8 cellular contexts compared by ENCODE assay signal in the genomic region with DNA sequence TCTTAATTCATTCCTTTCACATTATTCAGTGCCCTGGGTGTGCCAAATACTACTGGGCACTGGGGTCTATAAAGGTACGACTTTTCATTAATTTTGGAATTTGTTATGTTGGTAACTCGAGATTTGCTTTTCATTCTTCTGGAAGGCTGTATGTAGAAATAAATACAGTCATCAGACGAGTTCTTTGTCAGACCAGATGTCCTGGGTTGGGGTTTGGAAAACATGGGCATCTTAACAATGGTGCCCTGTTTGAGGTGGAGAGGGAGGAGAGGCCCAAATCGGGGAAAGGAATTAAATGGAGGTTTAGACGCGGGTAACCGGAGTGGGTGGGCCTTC. TPM values are rescaled to one million over a fixed set of nuclear protein-coding genes. Genes with fewer than 3 reads are reported as not detected.
DNase-seq lines count a peak whose midpoint lies in the region; ATAC-seq, FAIRE-seq and TF ChIP-seq lines count a peak whose summit lies in the region.

No MANE protein-coding gene starts in this region.

- H3K36me3 ChIP-seq in ES-I3 (ENCODE audit: insufficient read depth, low read length) (no peaks in the 10 kb centered on the region), rectal smooth muscle tissue (ENCODE audit: control insufficient read depth, insufficient read depth, low read length) (no peaks in the 10 kb centered on the region)

- no peak for TF ChIP-seq CTCF in foreskin keratinocyte (conservative IDR thresholded peaks at IDR 0.05)

- H3K27ac Mint-ChIP-seq in T-helper 17 cell: peak overlapping the region; percentile 95

- DNase-seq in T-helper 17 cell: no peak
- no peak for DNase-seq in foreskin keratinocyte
- DNase-seq in erythroblast (lab: John Stamatoyannopoulos, UW): no peak
- DNase-seq in left lobe of liver (ENCODE audit: low spot score): no peak
- DNase-seq in GM19239 (ENCODE audit: insufficient read length, low spot score): no peak

- FAIRE-seq in GM19239 (lab: Jason Lieb, UNC): no peak

- H3K4me3 ChIP-seq in rectal smooth muscle tissue (ENCODE audit: low read length): peak overlapping the region; percentile 80

- H3K36me3 Mint-ChIP-seq in T-helper 17 cell (ENCODE audit: low read depth): peaks cover 4% of the 10 kb centered on the region

- peaks cover 23% of the 10 kb centered on the region for H3K4me1 Mint-ChIP-seq in T-helper 17 cell

- 0 out of 2 replicates have a peak, but pooled peaks cover 9% of the 10 kb centered on the region for H3K4me1 ChIP-seq in ES-I3 (ENCODE audit: insufficient read depth, low read length)
- H3K4me1 ChIP-seq in foreskin keratinocyte: peaks cover 18% of the 10 kb centered on the region
- H3K4me1 ChIP-seq in rectal smooth muscle tissue (ENCODE audit: control insufficient read depth, insufficient read depth, low read length): no peaks in the 10 kb centered on the region

- H3K4me3 Mint-ChIP-seq in T-helper 17 cell: peak overlapping the region; percentile 99

- H3K27me3 ChIP-seq in foreskin keratinocyte (no peaks in the 10 kb centered on the region), rectal smooth muscle tissue (ENCODE audit: control insufficient read depth, insufficient read depth, low read length) (no peaks in the 10 kb centered on the region)

- no peak for ATAC-seq in T-helper 17 cell
- ATAC-seq in foreskin keratinocyte: no peak
- no peak for ATAC-seq in left lobe of liver
- no peak for ATAC-seq in GM19023 (IDR thresholded peaks at IDR 0.05; ENCODE audit: unreplicated experiment)

- H3K9ac ChIP-seq in ES-I3 (ENCODE audit: low read depth, low read length): peak overlapping the region; percentile 80
- peak overlapping the region; percentile 46 for H3K9ac ChIP-seq in rectal smooth muscle tissue (ENCODE audit: low read length)

- TF ChIP-seq POLR2A in erythroblast (IDR thresholded peaks at IDR 0.05; ENCODE audit: low read length): no peak

- H3K27me3 Mint-ChIP-seq in T-helper 17 cell: peaks cover 10% of the 10 kb centered on the region

- H3K27ac ChIP-seq in foreskin keratinocyte (peak overlapping the region; percentile 49), rectal smooth muscle tissue (ENCODE audit: low read depth, low read length) (no peak overlapping the region)

- H3K9me3 ChIP-seq in ES-I3 (ENCODE audit: control insufficient read depth, insufficient read depth, low read length) (no peaks in the 10 kb centered on the region), T-helper 17 cell (ENCODE audit: control insufficient read depth, low read length, poor library complexity, severe bottlenecking) (no peaks in the 10 kb centered on the region)

RNA-seq across cellular contexts. Expression of a gene that starts 0.7 kb away (rescaled TPM):
- total RNA-seq in T-helper 17 cell: 1 to 10 TPM; 5.6 to 6.1 TPM
- 19.4 and 20.5 TPM in 2 replicates for total RNA-seq in foreskin keratinocyte
- polyA plus RNA-seq in foreskin keratinocyte: 8.3 and 8.7 TPM in 2 replicates
- 11.6 TPM for total RNA-seq in left lobe of liver
